12 cellular contexts compared by ENCODE assay signal in genomic region chr10:43402880-43403452, GRCh38. TPM values are rescaled to one million over a fixed set of nuclear protein-coding genes. Genes with fewer than 3 reads are reported as not detected.
DNase-seq lines count a peak whose midpoint lies in the region; ATAC-seq and TF ChIP-seq lines count a peak whose summit lies in the region.
"Had no signal": no experiment of that assay in that cellular context is flagged by ENCODE, and none has a peak within 500 bp of the region (broad histone marks: within the 10 kb centered on the region; RNA-seq: fewer than 3 reads in every experiment).

No MANE protein-coding gene starts in this region.

- H3K27ac Mint-ChIP-seq in CD14-positive monocyte, result peak overlapping the region in 5 of 7 donors; percentile 10 to 77 (median 46)
- H3K27ac Mint-ChIP-seq in activated T-helper 2 cell treated with anti-CD3 and anti-CD28 coated beads, Interferon-gamma antibody, Interleukin-2, Interleukin-4, amounts not matched to agents 10 μg/mL and 5 μg/mL and 100 μg/mL, durations not matched to agents 14 hours and 24 hours and 36 hours, result peak overlapping the region; percentile 88

- H3K36me3 ChIP-seq in HEK293 (ENCODE audit: control insufficient read depth in 2 of 2, insufficient read depth in 1 of 2, low read length in 2 of 2), result peaks cover 3 to 21% of the 10 kb centered on the region in 2 experiments; a peak in 2 of 3 replicates
- H3K36me3 ChIP-seq in mesodermal cell (ENCODE audit: control insufficient read depth, insufficient read depth, low read length), result no peaks in the 10 kb centered on the region

- WGBS in mesodermal cell (ENCODE audit: insufficient coverage in 2 of 2), 2 experiments, result 95 to 100% methylated on average over 3 to 4 of the region's 7 CpGs

- H3K4me1 ChIP-seq in HEK293 (ENCODE audit: control insufficient read depth, insufficient read depth, low read length) (peaks cover 16% of the 10 kb centered on the region), mesodermal cell (ENCODE audit: control insufficient read depth, insufficient read depth, low read length, poor library complexity, severe bottlenecking) (peaks cover 34% of the 10 kb centered on the region)

- no peak overlapping the region for H3K4me3 Mint-ChIP-seq in CD14-positive monocyte
- H3K4me3 Mint-ChIP-seq in activated T-helper 2 cell treated with anti-CD3 and anti-CD28 coated beads, Interferon-gamma antibody, Interleukin-2, Interleukin-4, amounts not matched to agents 10 μg/mL and 5 μg/mL and 100 μg/mL, durations not matched to agents 14 hours and 24 hours and 36 hours (ENCODE audit: low read depth), result peak overlapping the region; percentile 92
- H3K4me3 Mint-ChIP-seq: dendritic cell treated with granulocyte-macrophage colony-stimulating factor and Interleukin-4, amounts not matched to agents 40 ng/mL and 50 ng/mL, for 4 days had no signal

- peaks cover 78% of the 10 kb centered on the region for H3K4me1 Mint-ChIP-seq in CD14-positive monocyte
- H3K4me1 Mint-ChIP-seq in activated T-helper 2 cell treated with anti-CD3 and anti-CD28 coated beads, Interferon-gamma antibody, Interleukin-2, Interleukin-4, amounts not matched to agents 10 μg/mL and 5 μg/mL and 100 μg/mL, durations not matched to agents 14 hours and 24 hours and 36 hours (ENCODE audit: low read depth), result peaks cover 61% of the 10 kb centered on the region

- TF ChIP-seq CTCF in CD14-positive monocyte (IDR thresholded peaks at IDR 0.05) (no peak), HEK293 (tag by site-specific recombination; IDR thresholded peaks at IDR 0.05) (no peak)

- no peaks in the 10 kb centered on the region for H3K9me3 Mint-ChIP-seq in CD14-positive monocyte
- no peaks in the 10 kb centered on the region for H3K9me3 Mint-ChIP-seq in activated T-helper 2 cell treated with anti-CD3 and anti-CD28 coated beads, Interferon-gamma antibody, Interleukin-2, Interleukin-4, amounts not matched to agents 10 μg/mL and 5 μg/mL and 100 μg/mL, durations not matched to agents 14 hours and 24 hours and 36 hours
- H3K9me3 Mint-ChIP-seq: dendritic cell treated with granulocyte-macrophage colony-stimulating factor and Interleukin-4, amounts not matched to agents 40 ng/mL and 50 ng/mL, for 4 days had no signal

- H3K9me3 ChIP-seq in HEK293 (ENCODE audit: control insufficient read depth, insufficient read depth, low read depth, low read length) (no peaks in the 10 kb centered on the region), mesodermal cell (ENCODE audit: control insufficient read depth, low read length) (no peaks in the 10 kb centered on the region)
- H3K9me3 ChIP-seq: heart left ventricle, SK-N-SH had no signal

- no peaks in the 10 kb centered on the region for H3K27me3 Mint-ChIP-seq in CD14-positive monocyte (ENCODE audit: low read depth in 3 of 3)
- H3K27me3 Mint-ChIP-seq in activated T-helper 2 cell treated with anti-CD3 and anti-CD28 coated beads, Interferon-gamma antibody, Interleukin-2, Interleukin-4, amounts not matched to agents 10 μg/mL and 5 μg/mL and 100 μg/mL, durations not matched to agents 14 hours and 24 hours and 36 hours (ENCODE audit: low read depth), result no peaks in the 10 kb centered on the region
- H3K27me3 Mint-ChIP-seq: dendritic cell treated with granulocyte-macrophage colony-stimulating factor and Interleukin-4, amounts not matched to agents 40 ng/mL and 50 ng/mL, for 4 days had no signal

- no peak overlapping the region for H3K27ac ChIP-seq in HEK293 (ENCODE audit: extremely low read depth, low read depth, low read length)
- H3K27ac ChIP-seq in mesodermal cell (ENCODE audit: low read depth, low read length, severe bottlenecking), result peak overlapping the region; percentile 67

- intact Hi-C loops in CD14-positive monocyte (cut with micrococcal nuclease), result no loop called here
- intact Hi-C loops in activated T-helper 2 cell treated with anti-CD3 and anti-CD28 coated beads, Interferon-gamma antibody, Interleukin-2, Interleukin-4, amounts not matched to agents 10 μg/mL and 5 μg/mL and 100 μg/mL, durations not matched to agents 14 hours and 24 hours and 36 hours (cut with micrococcal nuclease), result loop anchor here (10.0 kb wide), 1 partner anchor 412 kb away; no protein-coding TSS in a partner anchor

- POLR2A ChIA-PET in HEK293 (lab: Yijun Ruan, JAX), result no interaction called here

- DNase-seq in CD14-positive monocyte (ENCODE audit: low spot score) (no peak), NOMO-1 treated with dmso at 0.1 percent for 144 hours (lab: John Stamatoyannopoulos, UW; ENCODE audit: unreplicated experiment) (no peak)
- DNase-seq in activated T-helper 2 cell treated with anti-CD3 and anti-CD28 coated beads, Interferon-gamma antibody, Interleukin-2, Interleukin-4, amounts not matched to agents 10 μg/mL and 5 μg/mL and 100 μg/mL, durations not matched to agents 14 hours and 24 hours and 36 hours (ENCODE audit: low spot score), result no peak
- no peak for DNase-seq in activated CD8-positive, alpha-beta memory T cell treated with anti-CD3 and anti-CD28 coated beads, Interleukin-2, amount 50 U/mL, for 48 hours
- DNase-seq: heart left ventricle, SK-N-SH had no signal

- H3K4me3 ChIP-seq in HEK293 (ENCODE audit: low read depth, low read length) (no peak overlapping the region), mesodermal cell (ENCODE audit: extremely low read depth, insufficient read depth, low read length, poor library complexity, severe bottlenecking) (no peak overlapping the region)

- no peak for ATAC-seq in HG02588 (IDR thresholded peaks at IDR 0.05; ENCODE audit: unreplicated experiment)
- no peak for ATAC-seq in HG03457 (IDR thresholded peaks at IDR 0.05; ENCODE audit: unreplicated experiment)
- ATAC-seq: heart left ventricle had no signal

- H3K36me3 Mint-ChIP-seq in CD14-positive monocyte, result peaks cover 23 to 35% of the 10 kb centered on the region in 2 donors
- H3K36me3 Mint-ChIP-seq in activated T-helper 2 cell treated with anti-CD3 and anti-CD28 coated beads, Interferon-gamma antibody, Interleukin-2, Interleukin-4, amounts not matched to agents 10 μg/mL and 5 μg/mL and 100 μg/mL, durations not matched to agents 14 hours and 24 hours and 36 hours (ENCODE audit: low read depth), result peaks cover 87% of the 10 kb centered on the region

- CTCF ChIA-PET in HEK293 (lab: Yijun Ruan, JAX), result no interaction called here

TF ChIP-seq in HEK293, 187 proteins besides CTCF, POLR2A, EP300 and RAD21:
- peak; percentile 60; the same call in 1 of the 2 replicates for TF ChIP-seq ZNF18 (tag by site-specific recombination; IDR thresholded peaks at IDR 0.05)
- TF ChIP-seq ZNF121 (tag by site-specific recombination; IDR thresholded peaks at IDR 0.05), result peak; percentile 92
- TF ChIP-seq ZNF600 (tag by site-specific recombination; IDR thresholded peaks at IDR 0.05), result 0 out of 2 replicates have a peak, but pooled peaks have one; percentile 13
- TF ChIP-seq KLF1 (tag by site-specific recombination; IDR thresholded peaks at IDR 0.05), result peak; percentile 52
- TF ChIP-seq HOXC10 (CRISPR knock-in tag; IDR thresholded peaks at IDR 0.05), result no peak
- no peak for TF ChIP-seq GLI2 (tag by site-specific recombination; IDR thresholded peaks at IDR 0.05; ENCODE audit: borderline replicate concordance, low read depth)

RNA-seq across cellular contexts. Expression of gene HNRNPF, which starts 6.0 kb away (rescaled TPM):
- polyA plus RNA-seq in CD14-positive monocyte, result 100 to 1,000 TPM; 188 to 189 TPM
- total RNA-seq in activated T-helper 2 cell treated with anti-CD3 and anti-CD28 coated beads, Interferon-gamma antibody, Interleukin-2, Interleukin-4, amounts not matched to agents 10 μg/mL and 5 μg/mL and 100 μg/mL, durations not matched to agents 14 hours and 24 hours and 36 hours, result 503 and 520 TPM in 2 replicates
- 193 TPM for polyA plus RNA-seq in mesodermal cell (2013, experiment 1 of 2)
- 159 TPM for polyA plus RNA-seq in mesodermal cell (2013, experiment 2 of 2)

RNA-seq across cellular contexts. Expression of gene FXYD4, which starts 31.5 kb away (rescaled TPM):
- polyA plus RNA-seq in CD14-positive monocyte, result not detected
- total RNA-seq in activated T-helper 2 cell treated with anti-CD3 and anti-CD28 coated beads, Interferon-gamma antibody, Interleukin-2, Interleukin-4, amounts not matched to agents 10 μg/mL and 5 μg/mL and 100 μg/mL, durations not matched to agents 14 hours and 24 hours and 36 hours, result not detected in 2 replicates
- not detected for polyA plus RNA-seq in mesodermal cell (2013, experiment 1 of 2)
- not detected for polyA plus RNA-seq in mesodermal cell (2013, experiment 2 of 2)
- total RNA-seq: heart left ventricle, skeletal muscle tissue had no signal
- polyA plus RNA-seq: SK-N-SH had no signal

RNA-seq across cellular contexts. Expression of gene ZNF487, which starts 33.9 kb away (rescaled TPM):
- polyA plus RNA-seq in CD14-positive monocyte, result 10 to 100 TPM in 1 of 2 donors, 1 to 10 TPM in 1; 8.6 to 15.6 TPM
- 2.0 and 2.2 TPM in 2 replicates for total RNA-seq in activated T-helper 2 cell treated with anti-CD3 and anti-CD28 coated beads, Interferon-gamma antibody, Interleukin-2, Interleukin-4, amounts not matched to agents 10 μg/mL and 5 μg/mL and 100 μg/mL, durations not matched to agents 14 hours and 24 hours and 36 hours
- polyA plus RNA-seq in mesodermal cell (2013, experiment 1 of 2), result 6.4 TPM
- 4.4 TPM for polyA plus RNA-seq in mesodermal cell (2013, experiment 2 of 2)
